Comparison of ENCODE assay signal across 11 cellular contexts in genomic region chr22:24144471-24145115, GRCh38. TPM values are rescaled to one million over a fixed set of nuclear protein-coding genes. Genes with fewer than 3 reads are reported as not detected.
DNase-seq lines count a peak whose midpoint lies in the region; ATAC-seq and TF ChIP-seq lines count a peak whose summit lies in the region.
"Had no signal": no experiment of that assay in that cellular context is flagged by ENCODE, and none has a peak within 500 bp of the region (broad histone marks: within the 10 kb centered on the region; RNA-seq: fewer than 3 reads in every experiment).

No MANE protein-coding gene starts in this region.

- no peak overlapping the region for H3K4me3 ChIP-seq in vagina

- TF ChIP-seq CTCF in natural killer cell (IDR thresholded peaks at IDR 0.05): no peak
- TF ChIP-seq CTCF in vagina (IDR thresholded peaks at IDR 0.05): no peak

- ATAC-seq in natural killer cell (no peak), GM18505 (IDR thresholded peaks at IDR 0.05; ENCODE audit: unreplicated experiment) (no peak)
- no peak for ATAC-seq in natural killer cell treated with Interleukin-12 subunit alpha and Interleukin-12 subunit beta and Interleukin-15 and Interleukin-18, amount 100 ng/mL, for 72 hours
- no peak for ATAC-seq in central memory CD8-positive, alpha-beta T cell (replicated peaks; ENCODE audit: extremely low read depth, poor library complexity, severe bottlenecking)
- no peak for ATAC-seq in naive thymus-derived CD8-positive, alpha-beta T cell

- no peak overlapping the region for H3K4me3 Mint-ChIP-seq in natural killer cell
- no peak overlapping the region for H3K4me3 Mint-ChIP-seq in natural killer cell treated with Interleukin-12 subunit alpha and Interleukin-12 subunit beta and Interleukin-15 and Interleukin-18, amount 100 ng/mL, for 72 hours
- peak overlapping the region; percentile 60 for H3K4me3 Mint-ChIP-seq in central memory CD8-positive, alpha-beta T cell
- peak overlapping the region in 9 of 10 donors; percentile 56 to 88 (median 66) for H3K4me3 Mint-ChIP-seq in naive thymus-derived CD8-positive, alpha-beta T cell

- no peaks in the 10 kb centered on the region for H3K9me3 ChIP-seq in vagina

- H3K36me3 Mint-ChIP-seq in natural killer cell: no peaks in the 10 kb centered on the region
- H3K36me3 Mint-ChIP-seq in natural killer cell treated with Interleukin-12 subunit alpha and Interleukin-12 subunit beta and Interleukin-15 and Interleukin-18, amount 100 ng/mL, for 72 hours: no peaks in the 10 kb centered on the region
- peaks cover 9% of the 10 kb centered on the region for H3K36me3 Mint-ChIP-seq in central memory CD8-positive, alpha-beta T cell (ENCODE audit: insufficient read depth)
- H3K36me3 Mint-ChIP-seq in naive thymus-derived CD8-positive, alpha-beta T cell: peaks cover 0 to 2% (median 0%) of the 10 kb centered on the region in 3 donors

- DNase-seq in natural killer cell: no peak
- DNase-seq in natural killer cell treated with Interleukin-12 subunit alpha and Interleukin-12 subunit beta and Interleukin-15 and Interleukin-18, amount 100 ng/mL, for 72 hours (ENCODE audit: low spot score): no peak
- DNase-seq in central memory CD8-positive, alpha-beta T cell (ENCODE audit: low spot score in 2 of 2): no peak
- no peak for DNase-seq in naive thymus-derived CD8-positive, alpha-beta T cell
- DNase-seq in vagina (ENCODE audit: extremely low spot score in 2 of 2): no peak
- DNase-seq in activated effector memory CD4-positive, alpha-beta T cell treated with Interleukin-2 at 50 U/mL for 16 hours: no peak
- no peak for DNase-seq in NAMALWA (ENCODE audit: low spot score)
- DNase-seq: NCI-H1092, NCI-H526 treated with DMSO at 0.1 percent for 48 hours, SW 1271 had no signal

- H3K27ac Mint-ChIP-seq in natural killer cell: peak overlapping the region; percentile 31 to 81
- no peak overlapping the region for H3K27ac Mint-ChIP-seq in natural killer cell treated with Interleukin-12 subunit alpha and Interleukin-12 subunit beta and Interleukin-15 and Interleukin-18, amount 100 ng/mL, for 72 hours
- H3K27ac Mint-ChIP-seq in central memory CD8-positive, alpha-beta T cell (ENCODE audit: low read depth): peak overlapping the region; percentile 72
- peak overlapping the region; percentile 87 to 95 (median 92) for H3K27ac Mint-ChIP-seq in naive thymus-derived CD8-positive, alpha-beta T cell

- H3K36me3 ChIP-seq in vagina: no peaks in the 10 kb centered on the region

- no peak for TF ChIP-seq POLR2A in vagina (IDR thresholded peaks at IDR 0.05)
- TF ChIP-seq POLR2A in GM18505 (IDR thresholded peaks at IDR 0.05; ENCODE audit: borderline replicate concordance, extremely low read depth, insufficient read depth, insufficient read length): no peak

- intact Hi-C loops in natural killer cell (cut with micrococcal nuclease) (no loop called here), vagina (cut with DNase I) (no loop called here)

- no peaks in the 10 kb centered on the region for H3K27me3 ChIP-seq in vagina

- peaks cover 52% of the 10 kb centered on the region for H3K4me1 ChIP-seq in vagina

- peaks cover 30 to 55% of the 10 kb centered on the region in 2 donors for H3K4me1 Mint-ChIP-seq in natural killer cell
- peaks cover 27 to 41% of the 10 kb centered on the region in 2 donors for H3K4me1 Mint-ChIP-seq in natural killer cell treated with Interleukin-12 subunit alpha and Interleukin-12 subunit beta and Interleukin-15 and Interleukin-18, amount 100 ng/mL, for 72 hours (ENCODE audit: low read depth in 2 of 2)
- peaks cover 66% of the 10 kb centered on the region for H3K4me1 Mint-ChIP-seq in central memory CD8-positive, alpha-beta T cell
- peaks cover 52 to 98% (median 93%) of the 10 kb centered on the region in 4 donors for H3K4me1 Mint-ChIP-seq in naive thymus-derived CD8-positive, alpha-beta T cell

- POLR2A ChIA-PET in naive thymus-derived CD8-positive, alpha-beta T cell (lab: Charles Lee): interaction anchor here (1.4 to 21.3 kb wide), 2 partner anchors 11 kb away, joined by 6 to 540 read pairs; no protein-coding TSS in a partner anchor

- H3K27ac ChIP-seq in vagina: peak overlapping the region; percentile 86

- no peaks in the 10 kb centered on the region for H3K27me3 Mint-ChIP-seq in natural killer cell (ENCODE audit: low read depth in 2 of 2)
- no peaks in the 10 kb centered on the region for H3K27me3 Mint-ChIP-seq in natural killer cell treated with Interleukin-12 subunit alpha and Interleukin-12 subunit beta and Interleukin-15 and Interleukin-18, amount 100 ng/mL, for 72 hours
- H3K27me3 Mint-ChIP-seq in central memory CD8-positive, alpha-beta T cell: no peaks in the 10 kb centered on the region
- no peaks in the 10 kb centered on the region for H3K27me3 Mint-ChIP-seq in naive thymus-derived CD8-positive, alpha-beta T cell

- H3K9me3 Mint-ChIP-seq in natural killer cell: no peaks in the 10 kb centered on the region
- no peaks in the 10 kb centered on the region for H3K9me3 Mint-ChIP-seq in natural killer cell treated with Interleukin-12 subunit alpha and Interleukin-12 subunit beta and Interleukin-15 and Interleukin-18, amount 100 ng/mL, for 72 hours
- no peaks in the 10 kb centered on the region for H3K9me3 Mint-ChIP-seq in central memory CD8-positive, alpha-beta T cell
- no peaks in the 10 kb centered on the region for H3K9me3 Mint-ChIP-seq in naive thymus-derived CD8-positive, alpha-beta T cell

RNA-seq across cellular contexts. Expression of gene SUSD2, which starts 36.7 kb away (rescaled TPM):
- total RNA-seq in natural killer cell (1 to 10 TPM in 2 of 3 donors, under 1 TPM in 1; 0.75 to 1.7 (median 1.5) TPM), vagina (9.1 TPM)
- total RNA-seq in natural killer cell treated with Interleukin-12 subunit alpha and Interleukin-12 subunit beta and Interleukin-15 and Interleukin-18, amount 100 ng/mL, for 72 hours: 1 to 10 TPM; 2.4 to 2.7 TPM
- total RNA-seq in naive thymus-derived CD8-positive, alpha-beta T cell: 1 to 10 TPM; 1.7 to 1.9 TPM
- under 1 TPM in 2 of 3 donors, not detected in 1; 0.07 TPM for polyA plus RNA-seq in naive thymus-derived CD8-positive, alpha-beta T cell

Comparison
In these comparisons a context has a peak if more than half of its experiments do, and no peak if none do; other contexts are left out.
1. H3K27ac Mint-ChIP-seq: peak in natural killer cell (2 of 2), central memory CD8-positive, alpha-beta T cell (single experiment) and naive thymus-derived CD8-positive, alpha-beta T cell (10 of 10); none in natural killer cell treated with Interleukin-12 subunit alpha and Interleukin-12 subunit beta and Interleukin-15 and Interleukin-18, amount 100 ng/mL, for 72 hours (0 of 2).
2. H3K4me3 Mint-ChIP-seq: peak in central memory CD8-positive, alpha-beta T cell (single experiment) and naive thymus-derived CD8-positive, alpha-beta T cell (9 of 10); none in natural killer cell (single experiment) and natural killer cell treated with Interleukin-12 subunit alpha and Interleukin-12 subunit beta and Interleukin-15 and Interleukin-18, amount 100 ng/mL, for 72 hours (single experiment).